In the genomic region with DNA sequence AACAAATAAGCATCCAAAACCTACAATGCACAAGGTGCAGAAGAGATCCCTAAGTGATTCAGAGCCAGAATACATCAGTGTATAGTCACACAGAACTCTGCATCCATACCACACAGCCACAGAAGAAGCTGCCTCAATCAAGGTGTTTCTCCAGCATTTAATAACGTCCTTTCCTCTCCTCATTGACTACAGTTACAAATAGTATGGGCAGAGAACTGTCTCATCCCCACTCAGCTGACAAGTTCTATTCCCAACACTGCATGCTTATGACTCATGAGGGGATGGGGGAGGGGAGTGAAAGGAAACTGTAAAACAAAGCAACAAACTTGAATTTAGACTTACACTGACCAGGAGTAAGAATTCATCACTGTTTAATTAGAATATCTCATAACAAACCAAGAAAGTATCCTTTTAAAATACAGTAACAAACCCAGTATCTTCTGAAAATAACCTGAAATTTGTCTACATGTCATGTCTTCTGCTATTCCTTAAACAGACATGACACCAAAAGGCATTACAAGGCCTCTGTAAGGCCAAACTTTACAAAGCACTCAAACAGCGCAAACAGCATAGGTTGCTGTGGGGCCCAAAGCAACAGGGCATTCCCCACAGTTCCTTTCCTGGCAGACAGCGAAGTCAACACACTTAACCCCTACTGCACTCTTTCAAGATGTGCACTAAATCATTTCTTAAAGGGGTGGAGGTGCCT, we compare ENCODE assay signal across 8 cellular contexts. TPM values are rescaled to one million over a fixed set of nuclear protein-coding genes. Genes with fewer than 3 reads are reported as not detected.
A peak's percentile ranks its signal among the peaks of the same experiment; 100 is the strongest.
DNase-seq lines count a peak whose midpoint lies in the region; ATAC-seq and TF ChIP-seq lines count a peak whose summit lies in the region.

No MANE protein-coding gene starts in this region.

- peaks cover 24 to 91% (median 61%) of the 10 kb centered on the region in 4 donors for H3K4me1 Mint-ChIP-seq in CD4-positive, CD25-positive, alpha-beta regulatory T cell

- intact Hi-C loops in OCI-LY7 (cut with micrococcal nuclease; ENCODE audit: unreplicated experiment): no loop called here
- intact Hi-C loops in right cardiac atrium (cut with DNase I): no loop called here
- intact Hi-C loops in sigmoid colon (cut with DNase I): no loop called here

- H2AFZ ChIP-seq in OCI-LY7 (ENCODE audit: low read length): no peak overlapping the region

- H3K9me2 ChIP-seq in OCI-LY7 (ENCODE audit: insufficient read depth, low read length): no peaks in the 10 kb centered on the region

- H3K4me1 ChIP-seq in CD4-positive, CD25-positive, alpha-beta regulatory T cell (ENCODE audit: control insufficient read depth, insufficient read depth, low read length, poor library complexity, severe bottlenecking): peaks cover 37% of the 10 kb centered on the region
- peaks cover 32% of the 10 kb centered on the region for H3K4me1 ChIP-seq in OCI-LY7 (ENCODE audit: insufficient read depth, low read length, poor library complexity, severe bottlenecking)
- peaks cover 15% of the 10 kb centered on the region for H3K4me1 ChIP-seq in right cardiac atrium (ENCODE audit: control insufficient read depth, insufficient read depth, low read length)
- peaks cover 0 to 87% (median 86%) of the 10 kb centered on the region in 4 donors for H3K4me1 ChIP-seq in sigmoid colon

- TF ChIP-seq POLR2A in sigmoid colon (IDR thresholded peaks at IDR 0.05): no peak

- in situ Hi-C loops in astrocyte of the cerebellum (cut with HindIII; ENCODE audit: low sequenced_read_pairs): no loop called here

- WGBS in right cardiac atrium: 1% methylated on average over 3 of the region's 3 CpGs
- WGBS in sigmoid colon, 2 donors: 11 to 36% methylated on average over 3 of the region's 3 CpGs

- H3K9me3 Mint-ChIP-seq in CD4-positive, CD25-positive, alpha-beta regulatory T cell: no peaks in the 10 kb centered on the region

- no peak for TF ChIP-seq EP300 in sigmoid colon (IDR thresholded peaks at IDR 0.05)

- H3K27me3 Mint-ChIP-seq in CD4-positive, CD25-positive, alpha-beta regulatory T cell: no peaks in the 10 kb centered on the region

- POLR2A ChIA-PET in OCI-LY7 (lab: Charles Lee): interaction anchor here (0.7 to 1.7 kb wide), 8 partner anchors 9 to 339 kb away, joined by 3 to 6 read pairs (median 4); no protein-coding TSS in a partner anchor

- peaks cover 7% of the 10 kb centered on the region for H3K36me3 Mint-ChIP-seq in CD4-positive, CD25-positive, alpha-beta regulatory T cell

- H3K36me3 ChIP-seq in CD4-positive, CD25-positive, alpha-beta regulatory T cell (ENCODE audit: control insufficient read depth, insufficient read depth, low read length): peaks cover under 1% of the 10 kb centered on the region
- peaks cover 33% of the 10 kb centered on the region; the same call in 1 of the 2 replicates for H3K36me3 ChIP-seq in OCI-LY7 (ENCODE audit: insufficient read depth, low read length)
- no peaks in the 10 kb centered on the region for H3K36me3 ChIP-seq in sigmoid colon

- CTCF ChIA-PET in OCI-LY7 (lab: Charles Lee; ENCODE audit: unreplicated experiment): no interaction called here

- no TSS peak for BruUV-seq in OCI-LY7 (replicated peaks; lab: Mats Ljungman, UMichigan)

- TF ChIP-seq CTCF in OCI-LY7 (conservative IDR thresholded peaks at IDR 0.05; ENCODE audit: low read length) (no peak), astrocyte of the cerebellum (IDR thresholded peaks at IDR 0.05; ENCODE audit: low read depth, low read length, missing control alignments) (no peak), sigmoid colon (IDR thresholded peaks at IDR 0.05) (no peak)

- peaks cover 27% of the 10 kb centered on the region for H4K20me1 ChIP-seq in OCI-LY7 (ENCODE audit: insufficient read depth, low read length)

- peak overlapping the region; percentile 4 to 82 (median 58) for H3K4me3 Mint-ChIP-seq in CD4-positive, CD25-positive, alpha-beta regulatory T cell

- DNase-seq in CD4-positive, CD25-positive, alpha-beta regulatory T cell: peak; percentile 12 to 46 (median 14)
- no peak for DNase-seq in OCI-LY7 (ENCODE audit: low spot score)
- peak; percentile 54 for DNase-seq in astrocyte of the cerebellum (ENCODE audit: low read depth)
- DNase-seq in right cardiac atrium: no peak
- no peak for DNase-seq in sigmoid colon
- no peak for DNase-seq in GM19240 (ENCODE audit: insufficient read length, low spot score)
- DNase-seq in NCI-H2081 (lab: John Stamatoyannopoulos, UW): no peak

- no peaks in the 10 kb centered on the region for H3K27me3 ChIP-seq in CD4-positive, CD25-positive, alpha-beta regulatory T cell (ENCODE audit: control insufficient read depth, insufficient read depth, low read length)
- H3K27me3 ChIP-seq in right cardiac atrium (ENCODE audit: control insufficient read depth, insufficient read depth) (no peaks in the 10 kb centered on the region), sigmoid colon (no peaks in the 10 kb centered on the region)

- peak overlapping the region; percentile 86 to 91 (median 88) for H3K27ac Mint-ChIP-seq in CD4-positive, CD25-positive, alpha-beta regulatory T cell

- peak overlapping the region; percentile 66 for H3K27ac ChIP-seq in CD4-positive, CD25-positive, alpha-beta regulatory T cell (ENCODE audit: insufficient read depth, low read length, poor library complexity, severe bottlenecking)
- peak overlapping the region; percentile 9 for H3K27ac ChIP-seq in OCI-LY7 (ENCODE audit: low read depth, low read length, poor library complexity, severe bottlenecking)
- H3K27ac ChIP-seq in right cardiac atrium (ENCODE audit: low read length): peak overlapping the region; percentile 90
- peak overlapping the region; percentile 82 to 90 (median 82) for H3K27ac ChIP-seq in sigmoid colon

- peak; percentile 67 to 68 for ATAC-seq in CD4-positive, CD25-positive, alpha-beta regulatory T cell (ENCODE audit: low read depth in 2 of 2)
- ATAC-seq in GM21825 (IDR thresholded peaks at IDR 0.05; ENCODE audit: unreplicated experiment): peak; percentile 53
- ATAC-seq in right cardiac atrium: peak; percentile 83 to 91

- H3K4me2 ChIP-seq in OCI-LY7 (ENCODE audit: low read length): peak overlapping the region; percentile 50

- H3K9me3 ChIP-seq in CD4-positive, CD25-positive, alpha-beta regulatory T cell (ENCODE audit: control insufficient read depth in 2 of 2, low read length in 2 of 2): no peaks in the 10 kb centered on the region
- no peaks in the 10 kb centered on the region for H3K9me3 ChIP-seq in OCI-LY7 (ENCODE audit: low read length)
- H3K9me3 ChIP-seq in right cardiac atrium (ENCODE audit: control insufficient read depth, low read length): no peaks in the 10 kb centered on the region
- H3K9me3 ChIP-seq in sigmoid colon: no peaks in the 10 kb centered on the region

- H3K79me2 ChIP-seq in OCI-LY7 (ENCODE audit: insufficient read depth, low read depth, low read length): peaks cover 98% of the 10 kb centered on the region

- peak overlapping the region; percentile 65 for H3K4me3 ChIP-seq in CD4-positive, CD25-positive, alpha-beta regulatory T cell (ENCODE audit: low read depth, low read length)
- H3K4me3 ChIP-seq in OCI-LY7 (ENCODE audit: low read depth, low read length, poor library complexity, severe bottlenecking): no peak overlapping the region
- no peak overlapping the region for H3K4me3 ChIP-seq in astrocyte of the cerebellum (ENCODE audit: low read depth, low read length)
- no peak overlapping the region for H3K4me3 ChIP-seq in right cardiac atrium (ENCODE audit: low read length)
- peak overlapping the region; percentile 30 to 52 (median 44) for H3K4me3 ChIP-seq in sigmoid colon

RNA-seq across cellular contexts. Expression of a gene that starts 29.3 kb away (rescaled TPM):
- total RNA-seq in CD4-positive, CD25-positive, alpha-beta regulatory T cell: 124 TPM
- polyA plus RNA-seq in CD4-positive, CD25-positive, alpha-beta regulatory T cell: 10 to 100 TPM; 30.8 to 61.2 (median 47.9) TPM
- 82.1 and 87.4 TPM in 2 replicates for total RNA-seq in OCI-LY7 (2014; rRNA removed; shearing (Covaris generic))
- total RNA-seq in OCI-LY7 (2022) (143 and 149 TPM in 2 replicates), right cardiac atrium (10 to 100 TPM; 54.8 to 79.8 (median 73.4) TPM), sigmoid colon (100 to 1,000 TPM in 3 of 4 donors, 10 to 100 TPM in 1; 87.2 to 188 (median 114) TPM)
- polyA plus RNA-seq in right cardiac atrium (26.9 TPM), sigmoid colon (10 to 100 TPM in 2 of 3 donors, 1 to 10 TPM in 1; 9.0 to 45.7 (median 14.1) TPM)

RNA-seq across cellular contexts. Expression of a gene that starts 41.8 kb away (rescaled TPM):
- total RNA-seq in CD4-positive, CD25-positive, alpha-beta regulatory T cell: 19.5 TPM
- polyA plus RNA-seq in CD4-positive, CD25-positive, alpha-beta regulatory T cell: 10 to 100 TPM; 50.7 to 86.1 (median 76.1) TPM
- 52.6 and 62.8 TPM in 2 replicates for total RNA-seq in OCI-LY7 (2014; rRNA removed; shearing (Covaris generic))
- 27.6 TPM in 2 replicates for total RNA-seq in OCI-LY7 (2022)
- total RNA-seq in right cardiac atrium: 10 to 100 TPM; 13.9 to 17.2 (median 15.3) TPM
- polyA plus RNA-seq in right cardiac atrium: 22.5 TPM
- total RNA-seq in sigmoid colon: 100 to 1,000 TPM in 3 of 4 donors, 10 to 100 TPM in 1; 100.0 to 152 (median 130) TPM
- 10 to 100 TPM; 31.0 to 43.1 (median 37.2) TPM for polyA plus RNA-seq in sigmoid colon

RNA-seq across cellular contexts. Expression of a gene that starts 55.1 kb away (rescaled TPM):
- 23.7 TPM for total RNA-seq in CD4-positive, CD25-positive, alpha-beta regulatory T cell
- polyA plus RNA-seq in CD4-positive, CD25-positive, alpha-beta regulatory T cell: 10 to 100 TPM; 48.7 to 54.4 (median 50.9) TPM
- total RNA-seq in OCI-LY7 (2014; rRNA removed; shearing (Covaris generic)): 25.2 and 25.8 TPM in 2 replicates
- total RNA-seq in OCI-LY7 (2022) (18.4 and 18.6 TPM in 2 replicates), right cardiac atrium (10 to 100 TPM; 14.2 to 18.1 (median 14.6) TPM), sigmoid colon (10 to 100 TPM; 13.3 to 29.9 (median 23.5) TPM)
- polyA plus RNA-seq in right cardiac atrium (8.1 TPM), sigmoid colon (10 to 100 TPM; 11.3 to 15.9 (median 12.6) TPM)

RNA-seq across cellular contexts. Expression of a gene that starts 55.2 kb away (rescaled TPM):
- total RNA-seq in CD4-positive, CD25-positive, alpha-beta regulatory T cell: 70.6 TPM
- polyA plus RNA-seq in CD4-positive, CD25-positive, alpha-beta regulatory T cell: 100 to 1,000 TPM; 112 to 129 (median 121) TPM
- 73.9 and 92.7 TPM in 2 replicates for total RNA-seq in OCI-LY7 (2014; rRNA removed; shearing (Covaris generic))
- total RNA-seq in OCI-LY7 (2022) (122 and 135 TPM in 2 replicates), right cardiac atrium (100 to 1,000 TPM; 143 to 189 (median 165) TPM), sigmoid colon (100 to 1,000 TPM in 2 of 4 donors, 10 to 100 TPM in 2; 74.4 to 106 (median 91.7) TPM)
- polyA plus RNA-seq in right cardiac atrium (260 TPM), sigmoid colon (100 to 1,000 TPM; 229 to 323 (median 268) TPM)

Comparison
In these comparisons a context has a peak if more than half of its experiments do, and no peak if none do; other contexts are left out.
1. DNase-seq: peak in CD4-positive, CD25-positive, alpha-beta regulatory T cell (3 of 3) and astrocyte of the cerebellum (single experiment); none in OCI-LY7 (single experiment), right cardiac atrium (0 of 3), sigmoid colon (single experiment), GM19240 (single experiment) and NCI-H2081 (0 of 2).
2. H3K27ac ChIP-seq: peak in every context shown above with its lines; median percentile 90 in right cardiac atrium; 82 in sigmoid colon; 66 in CD4-positive, CD25-positive, alpha-beta regulatory T cell; 9 in OCI-LY7.
3. H3K4me3 ChIP-seq: peak in CD4-positive, CD25-positive, alpha-beta regulatory T cell (single experiment) and sigmoid colon (4 of 4); none in OCI-LY7 (single experiment), astrocyte of the cerebellum (single experiment) and right cardiac atrium (single experiment).
4. Peak in every context shown above with its lines, with median percentiles within 50 percentile points of each other: ATAC-seq.